Comparison of ENCODE assay signal across 10 cellular contexts in the genomic region with DNA sequence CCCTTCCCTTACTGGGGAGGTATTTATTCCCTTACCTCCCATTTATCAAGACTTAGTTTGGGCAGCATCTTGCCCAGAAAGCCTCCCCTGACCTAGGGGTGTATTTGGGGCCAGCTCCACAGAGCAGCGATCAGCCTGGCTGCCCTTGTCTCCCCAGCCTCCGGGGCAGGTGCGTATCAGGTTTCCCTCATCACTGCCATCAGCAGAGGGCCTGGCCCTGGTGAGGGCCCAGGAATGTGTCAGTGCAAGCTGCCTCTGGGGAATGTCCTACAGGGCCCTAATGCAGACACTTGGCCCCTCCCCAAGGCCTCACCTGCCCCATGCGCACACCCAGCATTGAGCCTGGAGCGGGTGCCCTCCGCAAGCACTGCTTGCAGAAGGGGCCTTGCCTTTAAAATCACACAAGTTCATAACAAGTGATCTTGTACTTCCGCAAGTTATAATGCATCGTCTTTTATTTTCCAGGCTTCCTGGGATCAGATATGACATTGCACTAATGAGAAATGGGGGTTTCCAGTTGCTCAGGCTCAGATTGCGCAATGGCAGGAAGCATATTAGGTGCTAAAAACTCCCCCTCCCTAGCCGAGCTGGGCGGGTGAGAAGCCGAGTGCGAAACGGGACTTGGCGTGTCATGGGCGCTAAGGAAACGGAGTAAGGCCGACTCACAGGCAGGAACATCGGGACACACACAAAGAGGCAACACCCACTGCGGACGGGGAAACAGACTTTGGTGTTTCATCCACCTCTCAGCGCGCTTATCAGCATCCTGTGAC. TPM values are rescaled to one million over a fixed set of nuclear protein-coding genes. Genes with fewer than 3 reads are reported as not detected.
A peak's percentile ranks its signal among the peaks of the same experiment; 100 is the strongest.
DNase-seq lines count a peak whose midpoint lies in the region; ATAC-seq and TF ChIP-seq lines count a peak whose summit lies in the region.
"Had no signal": no experiment of that assay in that cellular context is flagged by ENCODE, and none has a peak within 500 bp of the region (broad histone marks: within the 10 kb centered on the region; RNA-seq: fewer than 3 reads in every experiment).

No MANE protein-coding gene starts in this region.

- peaks cover 65% of the 10 kb centered on the region for H3K4me1 Mint-ChIP-seq in activated T-cell treated with anti-CD3 and anti-CD28 coated beads, Interleukin-2, amount 50 U/mL, for 4 hours (ENCODE audit: low read depth)

- intact Hi-C loops in left ventricle myocardium inferior (cut with micrococcal nuclease), result no loop called here
- intact Hi-C loops in posterior vena cava (cut with DNase I), result no loop called here

- no peaks in the 10 kb centered on the region for H3K36me3 Mint-ChIP-seq in activated T-cell treated with anti-CD3 and anti-CD28 coated beads, Interleukin-2, amount 50 U/mL, for 4 hours (ENCODE audit: insufficient read depth)

- no peaks in the 10 kb centered on the region for H3K27me3 Mint-ChIP-seq in activated T-cell treated with anti-CD3 and anti-CD28 coated beads, Interleukin-2, amount 50 U/mL, for 4 hours (ENCODE audit: low read depth)

- peak overlapping the region; percentile 59 for H3K27ac ChIP-seq in left ventricle myocardium inferior (replicated peaks)
- H3K27ac ChIP-seq: KMS-11 had no signal

- no peaks in the 10 kb centered on the region for H3K9me3 Mint-ChIP-seq in activated T-cell treated with anti-CD3 and anti-CD28 coated beads, Interleukin-2, amount 50 U/mL, for 4 hours
- H3K9me3 Mint-ChIP-seq: activated B cell treated with CpG ODN at 0.5 μM for 24 hours had no signal

- H3K4me3 Mint-ChIP-seq in activated T-cell treated with anti-CD3 and anti-CD28 coated beads, Interleukin-2, amount 50 U/mL, for 4 hours, result no peak overlapping the region
- H3K4me3 Mint-ChIP-seq: activated B cell treated with CpG ODN at 0.5 μM for 24 hours had no signal

- in situ Hi-C loops in HAP-1 (cut with MboI; ENCODE audit: low sequenced_read_pairs), result no loop called here

- DNase-seq in HK-2 (ENCODE audit: unreplicated experiment) (peak; percentile 31), left ventricle myocardium inferior (peak; percentile 60), posterior vena cava (ENCODE audit: low spot score) (no peak), NCI-H82 (lab: John Stamatoyannopoulos, UW) (no peak), HAP-1 (ENCODE audit: low spot score in 2 of 2) (no peak)
- DNase-seq in activated T-cell treated with anti-CD3 and anti-CD28 coated beads, Interleukin-2, amount 50 U/mL, for 4 hours, result peak; percentile 40
- peak; percentile 60 for DNase-seq in stimulated activated CD8-positive, alpha-beta memory T cell treated with anti-CD3 and anti-CD28 coated beads, Interleukin-4, amount 100 ng/mL, for 48 hours
- DNase-seq: activated B cell treated with CpG ODN at 0.5 μM for 24 hours, foreskin melanocyte had no signal

- H3K36me3 ChIP-seq in left ventricle myocardium inferior (no peaks in the 10 kb centered on the region), HAP-1 (replicated peaks) (no peaks in the 10 kb centered on the region)

- no peaks in the 10 kb centered on the region for H3K27me3 ChIP-seq in left ventricle myocardium inferior (ENCODE audit: low read depth)
- no peaks in the 10 kb centered on the region for H3K27me3 ChIP-seq in HAP-1 (ENCODE audit: low read depth)

- no peak for ATAC-seq in activated T-cell treated with anti-CD3 and anti-CD28 coated beads, Interleukin-2, amount 50 U/mL, for 4 hours

- H3K4me1 ChIP-seq in left ventricle myocardium inferior (peaks cover 41% of the 10 kb centered on the region), HAP-1 (no peaks in the 10 kb centered on the region; the same call in 1 of the 2 replicates)

- no peak for TF ChIP-seq CTCF in left ventricle myocardium inferior (IDR thresholded peaks at IDR 0.05; ENCODE audit: borderline replicate concordance)

- H3K4me3 ChIP-seq in left ventricle myocardium inferior (no peak overlapping the region), HAP-1 (no peak overlapping the region)

- H3K9me3 ChIP-seq in left ventricle myocardium inferior (replicated peaks) (no peaks in the 10 kb centered on the region), HAP-1 (no peaks in the 10 kb centered on the region)

RNA-seq across cellular contexts. Expression of gene AFAP1, which starts 25.4 kb away (rescaled TPM):
- 10 to 100 TPM; 13.1 to 17.7 (median 14.7) TPM for total RNA-seq in activated T-cell treated with anti-CD3 and anti-CD28 coated beads, Interleukin-2, amount 50 U/mL, for 4 hours
- total RNA-seq in left ventricle myocardium inferior (6.8 TPM), posterior vena cava (10 to 100 TPM; 45.3 TPM)

Comparison
In these comparisons a context has a peak if more than half of its experiments do, and no peak if none do; other contexts are left out.
1. DNase-seq: peak in HK-2 (single experiment), activated T-cell treated with anti-CD3 and anti-CD28 coated beads, Interleukin-2, amount 50 U/mL, for 4 hours (single experiment), left ventricle myocardium inferior (single experiment) and stimulated activated CD8-positive, alpha-beta memory T cell treated with anti-CD3 and anti-CD28 coated beads, Interleukin-4, amount 100 ng/mL, for 48 hours (single experiment); none in posterior vena cava (single experiment), NCI-H82 (single experiment) and HAP-1 (0 of 2).